ENCODE assay signal across 2 cellular contexts in the genomic region with DNA sequence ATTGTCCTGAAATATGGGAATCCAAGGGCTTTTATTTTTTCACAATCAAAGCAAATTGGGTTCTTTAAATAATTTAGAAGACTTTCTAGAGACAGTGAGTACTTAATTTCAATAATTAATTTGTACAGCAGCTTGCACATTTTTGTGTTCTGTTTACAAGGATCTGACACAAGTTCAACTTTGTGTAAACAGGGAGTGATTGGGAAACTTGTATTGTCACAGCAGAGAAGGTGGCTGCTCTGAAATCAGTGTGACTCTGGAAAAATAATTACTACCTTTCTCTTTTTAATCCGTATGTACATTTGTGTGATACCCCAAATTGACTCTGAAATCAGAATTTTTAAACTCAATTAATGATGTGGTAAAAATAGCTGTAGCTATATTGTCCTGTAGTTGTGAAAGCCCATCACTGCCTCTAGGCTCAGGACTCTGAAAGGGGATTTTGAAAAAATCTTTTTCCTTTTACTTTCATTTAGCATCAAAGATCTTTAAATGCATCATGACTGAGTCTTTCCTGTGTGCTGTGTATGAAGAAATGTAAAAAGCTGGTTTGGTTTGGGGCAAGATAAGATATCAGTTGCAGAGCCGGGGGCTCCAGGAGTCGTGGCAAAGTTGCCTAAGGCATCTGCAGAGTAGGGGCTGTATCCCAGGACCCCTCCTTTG.
TF ChIP-seq lines count a peak whose summit lies in the region.

No MANE protein-coding gene starts in this region.

TF ChIP-seq in liver, 16 proteins besides CTCF, POLR2A, EP300 and RAD21 (continued from another document):
- TF ChIP-seq, protein P1, sequence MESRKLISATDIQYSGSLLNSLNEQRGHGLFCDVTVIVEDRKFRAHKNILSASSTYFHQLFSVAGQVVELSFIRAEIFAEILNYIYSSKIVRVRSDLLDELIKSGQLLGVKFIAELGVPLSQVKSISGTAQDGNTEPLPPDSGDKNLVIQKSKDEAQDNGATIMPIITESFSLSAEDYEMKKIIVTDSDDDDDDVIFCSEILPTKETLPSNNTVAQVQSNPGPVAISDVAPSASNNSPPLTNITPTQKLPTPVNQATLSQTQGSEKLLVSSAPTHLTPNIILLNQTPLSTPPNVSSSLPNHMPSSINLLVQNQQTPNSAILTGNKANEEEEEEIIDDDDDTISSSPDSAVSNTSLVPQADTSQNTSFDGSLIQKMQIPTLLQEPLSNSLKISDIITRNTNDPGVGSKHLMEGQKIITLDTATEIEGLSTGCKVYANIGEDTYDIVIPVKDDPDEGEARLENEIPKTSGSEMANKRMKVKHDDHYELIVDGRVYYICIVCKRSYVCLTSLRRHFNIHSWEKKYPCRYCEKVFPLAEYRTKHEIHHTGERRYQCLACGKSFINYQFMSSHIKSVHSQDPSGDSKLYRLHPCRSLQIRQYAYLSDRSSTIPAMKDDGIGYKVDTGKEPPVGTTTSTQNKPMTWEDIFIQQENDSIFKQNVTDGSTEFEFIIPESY (IDR thresholded peaks at IDR 0.05) = no peak
- TF ChIP-seq, protein P2, sequence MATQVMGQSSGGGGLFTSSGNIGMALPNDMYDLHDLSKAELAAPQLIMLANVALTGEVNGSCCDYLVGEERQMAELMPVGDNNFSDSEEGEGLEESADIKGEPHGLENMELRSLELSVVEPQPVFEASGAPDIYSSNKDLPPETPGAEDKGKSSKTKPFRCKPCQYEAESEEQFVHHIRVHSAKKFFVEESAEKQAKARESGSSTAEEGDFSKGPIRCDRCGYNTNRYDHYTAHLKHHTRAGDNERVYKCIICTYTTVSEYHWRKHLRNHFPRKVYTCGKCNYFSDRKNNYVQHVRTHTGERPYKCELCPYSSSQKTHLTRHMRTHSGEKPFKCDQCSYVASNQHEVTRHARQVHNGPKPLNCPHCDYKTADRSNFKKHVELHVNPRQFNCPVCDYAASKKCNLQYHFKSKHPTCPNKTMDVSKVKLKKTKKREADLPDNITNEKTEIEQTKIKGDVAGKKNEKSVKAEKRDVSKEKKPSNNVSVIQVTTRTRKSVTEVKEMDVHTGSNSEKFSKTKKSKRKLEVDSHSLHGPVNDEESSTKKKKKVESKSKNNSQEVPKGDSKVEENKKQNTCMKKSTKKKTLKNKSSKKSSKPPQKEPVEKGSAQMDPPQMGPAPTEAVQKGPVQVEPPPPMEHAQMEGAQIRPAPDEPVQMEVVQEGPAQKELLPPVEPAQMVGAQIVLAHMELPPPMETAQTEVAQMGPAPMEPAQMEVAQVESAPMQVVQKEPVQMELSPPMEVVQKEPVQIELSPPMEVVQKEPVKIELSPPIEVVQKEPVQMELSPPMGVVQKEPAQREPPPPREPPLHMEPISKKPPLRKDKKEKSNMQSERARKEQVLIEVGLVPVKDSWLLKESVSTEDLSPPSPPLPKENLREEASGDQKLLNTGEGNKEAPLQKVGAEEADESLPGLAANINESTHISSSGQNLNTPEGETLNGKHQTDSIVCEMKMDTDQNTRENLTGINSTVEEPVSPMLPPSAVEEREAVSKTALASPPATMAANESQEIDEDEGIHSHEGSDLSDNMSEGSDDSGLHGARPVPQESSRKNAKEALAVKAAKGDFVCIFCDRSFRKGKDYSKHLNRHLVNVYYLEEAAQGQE (IDR thresholded peaks at IDR 0.05) = no peak
- TF ChIP-seq, protein P3, sequence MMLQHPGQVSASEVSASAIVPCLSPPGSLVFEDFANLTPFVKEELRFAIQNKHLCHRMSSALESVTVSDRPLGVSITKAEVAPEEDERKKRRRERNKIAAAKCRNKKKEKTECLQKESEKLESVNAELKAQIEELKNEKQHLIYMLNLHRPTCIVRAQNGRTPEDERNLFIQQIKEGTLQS (IDR thresholded peaks at IDR 0.05) = no peak
- peak; percentile 93 for TF ChIP-seq FOXA2 (IDR thresholded peaks at IDR 0.05)
- TF ChIP-seq EGR1 (IDR thresholded peaks at IDR 0.05; ENCODE audit: low read depth in 2 of 2) = no peak
- TF ChIP-seq YY1 (IDR thresholded peaks at IDR 0.05) = no peak
- TF ChIP-seq FOXA1 (IDR thresholded peaks at IDR 0.05) = peak; percentile 82
- peak in 1 of 2 donors; percentile 21 for TF ChIP-seq RXRA (IDR thresholded peaks at IDR 0.05)
- TF ChIP-seq HNF4A (conservative IDR thresholded peaks at IDR 0.05) = peak in 1 of 2 donors; percentile 11
- TF ChIP-seq SP1 (IDR thresholded peaks at IDR 0.05) = no peak
- TF ChIP-seq, protein P4, sequence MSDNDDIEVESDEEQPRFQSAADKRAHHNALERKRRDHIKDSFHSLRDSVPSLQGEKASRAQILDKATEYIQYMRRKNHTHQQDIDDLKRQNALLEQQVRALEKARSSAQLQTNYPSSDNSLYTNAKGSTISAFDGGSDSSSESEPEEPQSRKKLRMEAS (IDR thresholded peaks at IDR 0.05) = no peak
- TF ChIP-seq HNF4G (IDR thresholded peaks at IDR 0.05) = no peak

TF ChIP-seq in HepG2, 621 proteins besides CTCF, POLR2A, EP300 and RAD21 (continued from another document):
- TF ChIP-seq, protein P5, sequence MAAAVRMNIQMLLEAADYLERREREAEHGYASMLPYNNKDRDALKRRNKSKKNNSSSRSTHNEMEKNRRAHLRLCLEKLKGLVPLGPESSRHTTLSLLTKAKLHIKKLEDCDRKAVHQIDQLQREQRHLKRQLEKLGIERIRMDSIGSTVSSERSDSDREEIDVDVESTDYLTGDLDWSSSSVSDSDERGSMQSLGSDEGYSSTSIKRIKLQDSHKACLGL (CRISPR knock-in tag; IDR thresholded peaks at IDR 0.05) = no peak
- TF ChIP-seq SP4 (CRISPR knock-in tag; IDR thresholded peaks at IDR 0.05) = no peak
- TF ChIP-seq MTF1 (CRISPR knock-in tag; IDR thresholded peaks at IDR 0.05) = no peak
- TF ChIP-seq MED13 (CRISPR knock-in tag; IDR thresholded peaks at IDR 0.05) = no peak
- TF ChIP-seq ZNF232 (CRISPR knock-in tag; IDR thresholded peaks at IDR 0.05; ENCODE audit: borderline replicate concordance) = no peak
